8 cellular contexts compared by ENCODE assay signal in genomic region chr20:33423875-33424274, GRCh38. TPM values are rescaled to one million over a fixed set of nuclear protein-coding genes. Genes with fewer than 3 reads are reported as not detected.
DNase-seq lines count a peak whose midpoint lies in the region; ATAC-seq and TF ChIP-seq lines count a peak whose summit lies in the region.
"Not testable (repeated sequence)": the region's sequence is repeated elsewhere in the genome, so short reads cannot be mapped to it uniquely, and the experiment has no call there.

No MANE protein-coding gene starts in this region.

- not testable (repeated sequence) for H3K9me3 Mint-ChIP-seq in HFFc6

- not testable (repeated sequence) for H4K91ac ChIP-seq in mesenchymal stem cell (ENCODE audit: low read length)

- not testable (repeated sequence) for TF ChIP-seq EP300 in sigmoid colon (IDR thresholded peaks at IDR 0.05)

- H3K4me3 Mint-ChIP-seq in HFFc6, result not testable (repeated sequence)

- H2AFZ ChIP-seq in mesenchymal stem cell (ENCODE audit: low read depth, low read length), result not testable (repeated sequence)

- not testable (repeated sequence) for H3K14ac ChIP-seq in mesenchymal stem cell (ENCODE audit: low read length in 2 of 2)

- TF ChIP-seq CTCF in HFFc6 (IDR thresholded peaks at IDR 0.05); coronary artery (IDR thresholded peaks at IDR 0.05); heart left ventricle (IDR thresholded peaks at IDR 0.05); sigmoid colon (IDR thresholded peaks at IDR 0.05); uterus (IDR thresholded peaks at IDR 0.05): not testable (repeated sequence)

- H3K79me1 ChIP-seq in mesenchymal stem cell (replicated peaks; ENCODE audit: low read length, poor library complexity, severe bottlenecking), result not testable (repeated sequence)

- not testable (repeated sequence) for H3K27me3 Mint-ChIP-seq in HFFc6 (ENCODE audit: insufficient read depth)

- peak overlapping the region; percentile 96 for H3K27ac Mint-ChIP-seq in HFFc6

- H3K9ac ChIP-seq in adipocyte (ENCODE audit: low read length) (peak overlapping the region; percentile 84), mesenchymal stem cell (ENCODE audit: low read length) (peak overlapping the region; percentile 70), subcutaneous abdominal adipose tissue (ENCODE audit: low read length in 5 of 5) (peak overlapping the region in 3 of 5 donors; percentile 37 to 76 (median 73))

- H3K27ac ChIP-seq in coronary artery, result peak overlapping the region; percentile 92 to 96
- peak overlapping the region; percentile 81 to 96 (median 90) for H3K27ac ChIP-seq in heart left ventricle
- not testable (repeated sequence) for H3K27ac ChIP-seq in mesenchymal stem cell (ENCODE audit: low read length, poor library complexity, severe bottlenecking)
- peak overlapping the region; percentile 71 to 83 (median 76) for H3K27ac ChIP-seq in sigmoid colon
- H3K27ac ChIP-seq in subcutaneous abdominal adipose tissue (ENCODE audit: low read depth, low read length), result peak overlapping the region; percentile 93
- H3K27ac ChIP-seq in uterus, result peak overlapping the region; percentile 16 to 36

- not testable (repeated sequence) for H2BK5ac ChIP-seq in mesenchymal stem cell (ENCODE audit: low read depth, low read length, poor library complexity, severe bottlenecking)

- peaks cover 14% of the 10 kb centered on the region for H3K36me3 ChIP-seq in adipocyte (ENCODE audit: control insufficient read depth, insufficient read depth, low read length, severe bottlenecking)
- H3K36me3 ChIP-seq in heart left ventricle, result peaks cover 0 to 15% (median 3%) of the 10 kb centered on the region in 9 donors
- H3K36me3 ChIP-seq in mesenchymal stem cell (ENCODE audit: control insufficient read depth in 1 of 2, insufficient read depth in 2 of 2, low read depth in 1 of 2, low read length in 2 of 2); sigmoid colon; subcutaneous abdominal adipose tissue (ENCODE audit: control insufficient read depth in 5 of 5, insufficient read depth in 5 of 5, low read length in 5 of 5); uterus: not testable (repeated sequence)

- peaks cover 17% of the 10 kb centered on the region for H3K4me1 Mint-ChIP-seq in HFFc6 (ENCODE audit: low read depth)

- not testable (repeated sequence) for H3K27me3 ChIP-seq in adipocyte (replicated peaks; ENCODE audit: control insufficient read depth, insufficient read depth, low read length); heart left ventricle; mesenchymal stem cell (ENCODE audit: control insufficient read depth in 1 of 2, insufficient read depth in 1 of 2, low read length in 2 of 2); sigmoid colon; subcutaneous abdominal adipose tissue (ENCODE audit: control insufficient read depth in 5 of 5, insufficient read depth in 4 of 5, low read length in 5 of 5); uterus

- H3K18ac ChIP-seq in mesenchymal stem cell (ENCODE audit: low read depth in 1 of 2, low read length in 2 of 2), result peak overlapping the region; percentile 37 to 88

- H3K23ac ChIP-seq in mesenchymal stem cell (ENCODE audit: low read length in 2 of 2), result not testable (repeated sequence)

- not testable (repeated sequence) for H3K4me3 ChIP-seq in adipocyte (ENCODE audit: low read length); coronary artery; heart left ventricle; mesenchymal stem cell (ENCODE audit: insufficient read depth in 1 of 2, low read depth in 1 of 2, low read length in 2 of 2); sigmoid colon; subcutaneous abdominal adipose tissue (ENCODE audit: low read depth in 1 of 5, low read length in 5 of 5); uterus

- not testable (repeated sequence) for H3K4me2 ChIP-seq in mesenchymal stem cell (ENCODE audit: low read length, poor library complexity, severe bottlenecking)

- H4K8ac ChIP-seq in mesenchymal stem cell (ENCODE audit: low read length), result peak overlapping the region; percentile 85

- not testable (repeated sequence) for H2BK15ac ChIP-seq in mesenchymal stem cell (ENCODE audit: low read depth, poor library complexity, severe bottlenecking)

- H3K4ac ChIP-seq in mesenchymal stem cell (ENCODE audit: low read depth in 1 of 2, low read length in 2 of 2), result peak overlapping the region; percentile 35 to 69

- not testable (repeated sequence) for H2AK5ac ChIP-seq in mesenchymal stem cell (ENCODE audit: low read length, severe bottlenecking)

- peaks cover 31% of the 10 kb centered on the region for H3K4me1 ChIP-seq in adipocyte (ENCODE audit: control insufficient read depth, insufficient read depth, low read length)
- H3K4me1 ChIP-seq in heart left ventricle, result peaks cover 0 to 81% (median 47%) of the 10 kb centered on the region in 12 donors
- not testable (repeated sequence) for H3K4me1 ChIP-seq in mesenchymal stem cell (ENCODE audit: control insufficient read depth, insufficient read depth, low read depth, low read length); uterus
- peaks cover 0 to 20% (median 18%) of the 10 kb centered on the region in 4 donors for H3K4me1 ChIP-seq in sigmoid colon
- peaks cover 0 to 24% (median 15%) of the 10 kb centered on the region in 5 donors for H3K4me1 ChIP-seq in subcutaneous abdominal adipose tissue (ENCODE audit: control insufficient read depth in 5 of 5, insufficient read depth in 5 of 5, low read length in 5 of 5)

- intact Hi-C loops in heart left ventricle (cut with DNase I), result loop anchor here in 1 of 10 donors (2.0 kb wide), 1 partner anchor 19 kb away; the partner anchor contains the start of gene SNTA1
- intact Hi-C loops in sigmoid colon (cut with DNase I); uterus (cut with DNase I; ENCODE audit: low total_unique reads): not testable (repeated sequence)

- peak overlapping the region; percentile 61 to 74 for H2BK12ac ChIP-seq in mesenchymal stem cell (ENCODE audit: low read length in 2 of 2)

- not testable (repeated sequence) for H3K36me3 Mint-ChIP-seq in HFFc6 (ENCODE audit: low read depth)

- TF ChIP-seq POLR2A in heart left ventricle (IDR thresholded peaks at IDR 0.05); sigmoid colon (IDR thresholded peaks at IDR 0.05); uterus (IDR thresholded peaks at IDR 0.05): not testable (repeated sequence)

- not testable (repeated sequence) for ATAC-seq in heart left ventricle

- not testable (repeated sequence) for H3K9me3 ChIP-seq in adipocyte (ENCODE audit: control insufficient read depth, low read length); heart left ventricle; mesenchymal stem cell (ENCODE audit: control insufficient read depth, low read length); sigmoid colon; subcutaneous abdominal adipose tissue (ENCODE audit: control insufficient read depth in 5 of 5, low read length in 5 of 5); uterus

- H2BK120ac ChIP-seq in mesenchymal stem cell (ENCODE audit: low read depth, low read length), result peak overlapping the region; percentile 59

- not testable (repeated sequence) for DNase-seq in HFFc6; adipocyte (ENCODE audit: low read depth); coronary artery (ENCODE audit: low spot score); heart left ventricle; mesenchymal stem cell; sigmoid colon; uterus

- WGBS in heart left ventricle, 4 donors, result 73 to 86% (median 75%) methylated on average over 11 of the region's 11 CpGs
- WGBS in mesenchymal stem cell, result 97% methylated on average over 11 of the region's 11 CpGs
- 94 to 95% methylated on average over 11 of the region's 11 CpGs for WGBS in sigmoid colon, 2 donors

RNA-seq across cellular contexts. Expression of gene SNTA1, which starts 19.7 kb away (rescaled TPM):
- 10 to 100 TPM; 13.9 to 22.2 (median 20.9) TPM for total RNA-seq in HFFc6 (2021; fragmentation: NEBNext Ultra II Directional; extraction: Animal tissue kit (Norgen Biotek cat#: 25700))
- total RNA-seq in heart left ventricle (100 to 1,000 TPM; 122 to 318 (median 166) TPM), sigmoid colon (10 to 100 TPM; 29.3 to 42.7 (median 33.4) TPM), uterus (10 to 100 TPM; 12.3 to 27.6 (median 20.6) TPM)
- polyA plus RNA-seq in heart left ventricle (100 to 1,000 TPM in 1 of 2 donors, 10 to 100 TPM in 1; 91.0 to 201 TPM), sigmoid colon (1 to 10 TPM; 5.8 to 7.8 (median 6.1) TPM)
- polyA plus RNA-seq in mesenchymal stem cell (2013, experiment 1 of 2), result 14.6 TPM
- polyA plus RNA-seq in mesenchymal stem cell (2013, experiment 2 of 2), result 14.4 TPM

RNA-seq across cellular contexts. Expression of gene CDK5RAP1, which starts 22.6 kb away (rescaled TPM):
- 10 to 100 TPM; 22.8 to 28.4 (median 25.0) TPM for total RNA-seq in HFFc6 (2021; fragmentation: NEBNext Ultra II Directional; extraction: Animal tissue kit (Norgen Biotek cat#: 25700))
- 10 to 100 TPM; 17.6 to 24.3 (median 20.1) TPM for total RNA-seq in heart left ventricle
- 10 to 100 TPM; 30.6 to 34.9 TPM for polyA plus RNA-seq in heart left ventricle
- 12.9 TPM for polyA plus RNA-seq in mesenchymal stem cell (2013, experiment 1 of 2)
- 12.4 TPM for polyA plus RNA-seq in mesenchymal stem cell (2013, experiment 2 of 2)
- 10 to 100 TPM; 18.4 to 21.3 (median 20.1) TPM for total RNA-seq in sigmoid colon
- polyA plus RNA-seq in sigmoid colon, result 10 to 100 TPM; 12.0 to 30.0 (median 21.3) TPM
- total RNA-seq in uterus, result 10 to 100 TPM in 2 of 4 donors, 1 to 10 TPM in 2; 4.1 to 34.6 (median 17.2) TPM
